ENCODE assay signal across 23 cellular contexts in genomic region chr2:209973328-209973727, GRCh38.
"Had no signal": no experiment of that assay in that cellular context is flagged by ENCODE, and none has a peak within 500 bp of the region (broad histone marks: within the 10 kb centered on the region; RNA-seq: fewer than 3 reads in every experiment).

No MANE protein-coding gene starts in this region.

- H3K4me3 Mint-ChIP-seq: activated CD4-positive, alpha-beta memory T cell treated with anti-CD3 and anti-CD28 coated beads for 36 hours; activated CD4-positive, alpha-beta T cell treated with anti-CD3 and anti-CD28 coated beads, Interleukin-2, amount 10 ng/mL, durations not matched to agents 7 days and 5 days; activated naive CD4-positive, alpha-beta T cell treated with anti-CD3 and anti-CD28 coated beads for 36 hours; activated naive CD8-positive, alpha-beta T cell; activated T-cell treated with anti-CD3 and anti-CD28 coated beads, Interleukin-2, amount 50 U/mL, for 4 hours had no signal

- H3K9ac ChIP-seq: KMS-11 had no signal

- DNase-seq: activated CD4-positive, alpha-beta memory T cell treated with anti-CD3 and anti-CD28 coated beads for 36 hours; activated CD4-positive, alpha-beta T cell treated with anti-CD3 and anti-CD28 coated beads, Interleukin-2, amount 10 ng/mL, durations not matched to agents 7 days and 5 days; activated CD4-positive, CD25-positive, alpha-beta regulatory T cell; activated CD8-positive, alpha-beta memory T cell treated with anti-CD3 and anti-CD28 coated beads for 24 hours; activated effector memory CD4-positive, alpha-beta T cell treated with anti-CD3 and anti-CD28 coated beads, Interleukin-2, amount 50 U/mL, for 16 hours; activated naive CD4-positive, alpha-beta T cell treated with anti-CD3 and anti-CD28 coated beads for 36 hours; activated T-cell treated with anti-CD3 and anti-CD28 coated beads, Interleukin-2, amount 50 U/mL, for 4 hours; amygdala; brain microvascular endothelial cell; cerebellar nuclear complex; NCI-H1092; NCI-H1436; NCI-H1694 treated with DMSO at 0.1 percent for 48 hours; NCI-H2081; NCI-H2227 treated with DMSO at 0.1 percent for 48 hours; NCI-H446 treated with DMSO at 0.1 percent for 48 hours; NCI-H524 treated with DMSO at 0.1 percent for 48 hours; NCI-H82; SIG-M5; T-helper 1 cell had no signal

- H3K36me3 Mint-ChIP-seq: activated CD4-positive, alpha-beta memory T cell treated with anti-CD3 and anti-CD28 coated beads for 36 hours; activated naive CD8-positive, alpha-beta T cell had no signal

- H3K27me3 ChIP-seq: brain microvascular endothelial cell had no signal

- H3K9me3 Mint-ChIP-seq: activated CD4-positive, alpha-beta memory T cell treated with anti-CD3 and anti-CD28 coated beads for 36 hours; activated CD4-positive, alpha-beta T cell treated with anti-CD3 and anti-CD28 coated beads, Interleukin-2, amount 10 ng/mL, durations not matched to agents 7 days and 5 days; activated naive CD4-positive, alpha-beta T cell treated with anti-CD3 and anti-CD28 coated beads for 36 hours; activated T-cell treated with anti-CD3 and anti-CD28 coated beads, Interleukin-2, amount 50 U/mL, for 4 hours had no signal

- H3K27ac Mint-ChIP-seq: activated CD4-positive, alpha-beta memory T cell treated with anti-CD3 and anti-CD28 coated beads for 36 hours; activated CD4-positive, alpha-beta T cell treated with anti-CD3 and anti-CD28 coated beads, Interleukin-2, amount 10 ng/mL, durations not matched to agents 7 days and 5 days; activated naive CD4-positive, alpha-beta T cell treated with anti-CD3 and anti-CD28 coated beads for 36 hours; activated naive CD8-positive, alpha-beta T cell had no signal

- ATAC-seq: activated T-cell treated with anti-CD3 and anti-CD28 coated beads, Interleukin-2, amount 50 U/mL, for 4 hours had no signal

- H3K4me2 ChIP-seq: KMS-11 had no signal

- H3K4me1 Mint-ChIP-seq: activated CD4-positive, alpha-beta T cell treated with anti-CD3 and anti-CD28 coated beads, Interleukin-2, amount 10 ng/mL, durations not matched to agents 7 days and 5 days had no signal

- H3K27ac ChIP-seq: brain microvascular endothelial cell, KMS-11, VCaP had no signal

- H3K36me3 ChIP-seq: brain microvascular endothelial cell had no signal
